ENCODE assay signal across 26 cellular contexts in genomic region chr7:102149416-102149815, GRCh38.
A peak's percentile ranks its signal among the peaks of the same experiment; 100 is the strongest.
DNase-seq lines count a peak whose midpoint lies in the region; ATAC-seq, FAIRE-seq and TF ChIP-seq lines count a peak whose summit lies in the region.
"Had no signal": no experiment of that assay in that cellular context is flagged by ENCODE, and none has a peak within 500 bp of the region (broad histone marks: within the 10 kb centered on the region; RNA-seq: fewer than 3 reads in every experiment).

No MANE protein-coding gene starts in this region.

- no peak overlapping the region for H4K12ac ChIP-seq in trophoblast cell (ENCODE audit: low read depth, low read length)

- no peaks in the 10 kb centered on the region for H3K23me2 ChIP-seq in H1 (ENCODE audit: low read depth, low read length)

- H3K23ac ChIP-seq in H1 (ENCODE audit: insufficient read length), result no peak overlapping the region
- H3K23ac ChIP-seq in trophoblast cell (ENCODE audit: low read length), result no peak overlapping the region

- H4K8ac ChIP-seq in H1 (ENCODE audit: extremely low read depth, insufficient read depth, low read length) (no peak overlapping the region; the same call in 1 of the 2 replicates), trophoblast cell (ENCODE audit: low read depth, low read length) (no peak overlapping the region)

- H2BK120ac ChIP-seq in H1 (replicated peaks; ENCODE audit: low read depth, low read length), result no peak overlapping the region
- H2BK120ac ChIP-seq in trophoblast cell (ENCODE audit: insufficient read depth, low read length, poor library complexity), result no peak overlapping the region

- no peak overlapping the region for H3K4me3 ChIP-seq in GM23338
- no peak overlapping the region for H3K4me3 ChIP-seq in H1 (ENCODE audit: extremely low read depth in 1 of 4, insufficient read depth in 2 of 4, low read depth in 3 of 4, low read length in 4 of 4)
- H3K4me3 ChIP-seq in trophoblast cell (ENCODE audit: low read depth, low read length), result peak overlapping the region; percentile 7
- H3K4me3 ChIP-seq: A549; BLaER1 treated with 17β-estradiol and CSF1 and Interleukin-3, amounts not matched to agents 10 nM and 100 nM had no signal

- no peak for TF ChIP-seq EP300 in H1 (IDR thresholded peaks at IDR 0.05; ENCODE audit: borderline replicate concordance in 1 of 2, low read depth in 2 of 2, low read length in 2 of 2)

- H4K20me1 ChIP-seq in GM23338 (replicated peaks; ENCODE audit: insufficient read depth) (no peaks in the 10 kb centered on the region; the same call in 1 of the 2 replicates), H1 (replicated peaks in 1 of 2; ENCODE audit: control insufficient read depth in 1 of 2, insufficient read depth in 2 of 2, low read length in 2 of 2) (peaks cover 0 to 3% of the 10 kb centered on the region in 2 experiments)

- H4K91ac ChIP-seq in H1 (replicated peaks; ENCODE audit: insufficient read length, low read length) (peak overlapping the region; percentile 30), trophoblast cell (ENCODE audit: low read depth, low read length) (no peak overlapping the region)

- H3K9ac ChIP-seq in H1 (replicated peaks in 1 of 4; ENCODE audit: extremely low read depth in 1 of 4, low read depth in 3 of 4, low read length in 3 of 4), result no peak overlapping the region
- no peak overlapping the region for H3K9ac ChIP-seq in trophoblast cell (ENCODE audit: low read length)
- H3K9ac ChIP-seq: BLaER1 treated with 17β-estradiol and CSF1 and Interleukin-3, amounts not matched to agents 10 nM and 100 nM had no signal

- ATAC-seq in GM23338, result no peak
- ATAC-seq in GM18870 (IDR thresholded peaks at IDR 0.05; ENCODE audit: unreplicated experiment), result no peak
- no peak for ATAC-seq in GM19455 (IDR thresholded peaks at IDR 0.05; ENCODE audit: unreplicated experiment)
- ATAC-seq: A549, HCT116 had no signal

- 86% methylated on average over 11 of the region's 12 CpGs; no CpG with 5 or more reads in 1 of the 2 experiments for WGBS in H1 (ENCODE audit: extremely low coverage in 1 of 2, insufficient coverage in 1 of 2, insufficient read length in 1 of 2, insufficient replicate concordance in 2 of 2, low coverage in 1 of 2, low lambda C conversion rate in 2 of 2, missing lambda C conversion rate in 1 of 2), 2 experiments
- no CpG with 5 or more reads among the region's 12 CpGs for WGBS in trophoblast cell (ENCODE audit: extremely low coverage, insufficient coverage, insufficient read length)

- peaks cover 10% of the 10 kb centered on the region; the same call in 2 of the 3 replicates for H3K36me3 Mint-ChIP-seq in GM23338 (ENCODE audit: low read depth)

- no peaks in the 10 kb centered on the region for H3K9me2 ChIP-seq in GM23338 (ENCODE audit: insufficient read depth)

- no peak overlapping the region for H2BK20ac ChIP-seq in H1 (ENCODE audit: low read length)

- H3K9me3 Mint-ChIP-seq in GM23338, result no peaks in the 10 kb centered on the region
- H3K9me3 Mint-ChIP-seq: CD4-positive, alpha-beta T cell; CD8-positive, alpha-beta memory T cell; HFFc6 had no signal

- no peaks in the 10 kb centered on the region for H3K9me3 ChIP-seq in H1 (ENCODE audit: insufficient read depth in 2 of 2, low read depth in 1 of 2, low read length in 1 of 2)
- H3K9me3 ChIP-seq in trophoblast cell (ENCODE audit: insufficient read depth, low read depth, low read length), result no peaks in the 10 kb centered on the region
- H3K9me3 ChIP-seq: A549, BE2C had no signal

- TF ChIP-seq RAD21 in H1 (IDR thresholded peaks at IDR 0.05 in 1 of 2, conservative IDR thresholded peaks at IDR 0.05 in 1 of 2; ENCODE audit: low read depth in 2 of 2, low read length in 2 of 2), result no peak

- H2AFZ ChIP-seq in GM23338 (no peak overlapping the region), H1 (ENCODE audit: low read length) (no peak overlapping the region), trophoblast cell (ENCODE audit: insufficient read depth, low read length, poor library complexity) (no peak overlapping the region)

- H3K79me2 ChIP-seq in GM23338 (replicated peaks; ENCODE audit: insufficient read depth) (0 out of 2 replicates have a peak, but pooled peaks cover 4% of the 10 kb centered on the region), H1 (ENCODE audit: control insufficient read depth in 1 of 2, insufficient read depth in 2 of 2, low read length in 2 of 2) (no peaks in the 10 kb centered on the region), trophoblast cell (ENCODE audit: control insufficient read depth, insufficient read depth, low read length, poor library complexity) (no peaks in the 10 kb centered on the region)

- no peak for FAIRE-seq in H1 (lab: Jason Lieb, UNC)
- FAIRE-seq: A549, G401.6, GM12892, GM19239 had no signal

- H3K27me3 ChIP-seq in GM23338 (ENCODE audit: insufficient read depth), result no peaks in the 10 kb centered on the region
- H3K27me3 ChIP-seq in H1 (replicated peaks in 1 of 4; ENCODE audit: control insufficient read depth in 3 of 4, extremely low read depth in 1 of 4, insufficient read depth in 3 of 4, low read length in 3 of 4), result no peaks in the 10 kb centered on the region
- no peaks in the 10 kb centered on the region for H3K27me3 ChIP-seq in trophoblast cell (ENCODE audit: insufficient read depth, low read length)
- H3K27me3 ChIP-seq: BE2C; BLaER1 treated with 17β-estradiol and CSF1 and Interleukin-3, amounts not matched to agents 10 nM and 100 nM had no signal

- POLR2A ChIA-PET in H1 (lab: Charles Lee; ENCODE audit: partially characterized antibody), result interaction anchor here (0.7 to 1.5 kb wide), 4 partner anchors 8 to 39 kb away, joined by 3 to 5 read pairs (median 3); no protein-coding TSS in a partner anchor

- H3K18ac ChIP-seq in H1 (ENCODE audit: extremely low read depth, low read length), result no peak overlapping the region
- H3K18ac ChIP-seq in trophoblast cell (ENCODE audit: low read length), result no peak overlapping the region

- peaks cover 6% of the 10 kb centered on the region; the same call in 1 of the 2 replicates for H3F3A ChIP-seq in GM23338 (replicated peaks; ENCODE audit: low read depth)

- H3K79me1 ChIP-seq in H1 (ENCODE audit: low read depth, low read length), result no peaks in the 10 kb centered on the region
- peaks cover 6% of the 10 kb centered on the region for H3K79me1 ChIP-seq in trophoblast cell (ENCODE audit: low read length)

- TF ChIP-seq CTCF in GM23338 (conservative IDR thresholded peaks at IDR 0.05; ENCODE audit: low read depth in 2 of 2) (no peak), H1 (IDR thresholded peaks at IDR 0.05; ENCODE audit: control extremely low read depth in 1 of 3, insufficient read depth in 1 of 3, low read depth in 1 of 3, low read length in 3 of 3) (no peak)

- CTCF ChIA-PET in H1 (lab: Charles Lee; ENCODE audit: partially characterized antibody), result interaction anchor here (0.7 to 0.9 kb wide), 3 partner anchors 10 to 418 kb away, joined by 3 read pairs; no protein-coding TSS in a partner anchor

- no peaks in the 10 kb centered on the region for H3K36me3 ChIP-seq in GM23338 (ENCODE audit: insufficient read depth)
- no peaks in the 10 kb centered on the region for H3K36me3 ChIP-seq in H1 (ENCODE audit: control insufficient read depth in 2 of 4, insufficient read depth in 4 of 4, low read length in 3 of 4)
- peaks cover 2% of the 10 kb centered on the region in 2 experiments for H3K36me3 ChIP-seq in trophoblast cell (ENCODE audit: control insufficient read depth in 1 of 2, insufficient read depth in 2 of 2, low read length in 2 of 2)

- H2AK5ac ChIP-seq in H1 (ENCODE audit: low read depth, low read length), result no peak overlapping the region; the same call in 1 of the 2 replicates
- H2AK5ac ChIP-seq in trophoblast cell (ENCODE audit: low read length), result no peak overlapping the region

- H3K4me2 ChIP-seq in GM23338, result no peak overlapping the region
- H3K4me2 ChIP-seq in H1 (ENCODE audit: insufficient read depth in 1 of 2, low read depth in 2 of 2, low read length in 2 of 2), result no peak overlapping the region
- no peak overlapping the region for H3K4me2 ChIP-seq in trophoblast cell (ENCODE audit: low read length)
- H3K4me2 ChIP-seq: A549; BLaER1 treated with 17β-estradiol and CSF1 and Interleukin-3, amounts not matched to agents 10 nM and 100 nM had no signal

- 0 out of 2 replicates have a peak overlapping the region, but pooled peaks have one; percentile 71 for H3K27ac ChIP-seq in GM23338 (ENCODE audit: low read depth)
- H3K27ac ChIP-seq in H1 (ENCODE audit: low read depth, low read length), result no peak overlapping the region
- no peak overlapping the region for H3K27ac ChIP-seq in trophoblast cell (ENCODE audit: low read depth, low read length)
- H3K27ac ChIP-seq: BLaER1 treated with 17β-estradiol and CSF1 and Interleukin-3, amounts not matched to agents 10 nM and 100 nM had no signal

- H2BK12ac ChIP-seq in H1 (ENCODE audit: low read depth, low read length) (peak overlapping the region; percentile 60; the same call in 1 of the 2 replicates), trophoblast cell (ENCODE audit: low read length) (no peak overlapping the region)

- H2BK5ac ChIP-seq in H1 (ENCODE audit: low read depth, low read length) (no peak overlapping the region; the same call in 1 of the 2 replicates), trophoblast cell (ENCODE audit: low read depth, low read length, poor library complexity) (no peak overlapping the region)

- no peak for TF ChIP-seq POLR2A in H1 (IDR thresholded peaks at IDR 0.05; ENCODE audit: control extremely low read depth in 1 of 2, low read depth in 2 of 2, low read length in 2 of 2)

- no peak overlapping the region for H3K56ac ChIP-seq in H1 (replicated peaks; ENCODE audit: insufficient read length, low read depth, low read length)

- peak overlapping the region; percentile 40; the same call in 1 of the 2 replicates for H2BK15ac ChIP-seq in H1 (ENCODE audit: low read length)

- DNase-seq in GM23338 (ENCODE audit: low spot score), result no peak
- DNase-seq in NCI-H69 (lab: John Stamatoyannopoulos, UW), result peak; percentile 15
- DNase-seq in H1 (ENCODE audit: low read depth in 1 of 2, low spot score in 2 of 2), result no peak
- DNase-seq in trophoblast cell, result no peak
- no peak for DNase-seq in stimulated activated naive CD4-positive, alpha-beta T cell treated with Interleukin-2 at 50 U/mL for 16 hours (lab: John Stamatoyannopoulos, UW)
- DNase-seq: 8988T; ACHN; AML-193; BE2C; Calu3; CD4-positive, alpha-beta T cell; CD8-positive, alpha-beta memory T cell; DMS53; DND-41; GOT3; H7; HFFc6 had no signal

- peaks cover 26% of the 10 kb centered on the region for H3K4me1 Mint-ChIP-seq in GM23338
- H3K4me1 Mint-ChIP-seq: CD8-positive, alpha-beta memory T cell had no signal

- H3K4me3 Mint-ChIP-seq in GM23338, result no peak overlapping the region
- H3K4me3 Mint-ChIP-seq: CD14-positive monocyte; CD4-positive, alpha-beta T cell; CD8-positive, alpha-beta memory T cell; HFFc6 had no signal

- H3K14ac ChIP-seq in H1 (ENCODE audit: insufficient read length) (no peak overlapping the region), trophoblast cell (ENCODE audit: low read length) (no peak overlapping the region)

- H4K5ac ChIP-seq in H1 (ENCODE audit: insufficient read length, low read depth, low read length), result no peak overlapping the region

- peaks cover 5% of the 10 kb centered on the region for H3K27me3 Mint-ChIP-seq in GM23338 (ENCODE audit: insufficient read depth, low read depth, poor library complexity)
- H3K27me3 Mint-ChIP-seq: CD4-positive, alpha-beta T cell; CD8-positive, alpha-beta memory T cell had no signal

- H3K4me1 ChIP-seq in GM23338 (ENCODE audit: insufficient read depth) (peaks cover 32% of the 10 kb centered on the region), H1 (replicated peaks in 1 of 4; ENCODE audit: control insufficient read depth in 3 of 4, insufficient read depth in 4 of 4, low read length in 3 of 4) (peaks cover 4 to 13% (median 8%) of the 10 kb centered on the region in 4 experiments), trophoblast cell (ENCODE audit: control insufficient read depth in 1 of 2, insufficient read depth in 2 of 2, low read length in 2 of 2) (peaks cover 13 to 16% of the 10 kb centered on the region in 2 experiments)
- H3K4me1 ChIP-seq: BE2C had no signal

- peak overlapping the region; percentile 30; the same call in 1 of the 2 replicates for H3K27ac Mint-ChIP-seq in GM23338
- H3K27ac Mint-ChIP-seq: CD4-positive, alpha-beta T cell; HFFc6 had no signal

- H3K4ac ChIP-seq in H1 (replicated peaks; ENCODE audit: insufficient read length, low read depth, low read length), result no peak overlapping the region
- H3K4ac ChIP-seq in trophoblast cell (ENCODE audit: low read depth, low read length), result no peak overlapping the region
